Comparison of ENCODE assay signal across 8 cellular contexts in the genomic region with DNA sequence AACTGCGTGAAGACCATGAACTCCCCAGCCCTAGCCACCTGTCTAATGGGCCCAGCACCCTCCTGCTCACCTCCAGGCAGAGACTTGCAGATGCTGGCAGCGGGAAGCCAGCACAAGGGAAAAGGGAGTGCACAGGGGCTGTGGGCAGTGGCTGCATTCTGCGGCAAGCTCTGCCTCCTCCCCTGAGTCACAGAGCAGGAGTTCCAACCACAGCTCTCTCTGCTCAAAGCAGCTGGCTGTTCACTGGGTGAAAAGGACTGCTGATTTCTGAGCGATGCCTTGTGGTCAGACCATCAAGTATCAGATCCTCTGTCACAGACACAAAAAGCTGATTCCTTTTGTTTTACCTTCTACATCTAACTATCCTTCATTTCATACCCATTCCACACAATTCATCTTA. TPM values are rescaled to one million over a fixed set of nuclear protein-coding genes. Genes with fewer than 3 reads are reported as not detected.
A peak's percentile ranks its signal among the peaks of the same experiment; 100 is the strongest.
DNase-seq lines count a peak whose midpoint lies in the region; ATAC-seq and TF ChIP-seq lines count a peak whose summit lies in the region.

No MANE protein-coding gene starts in this region.

- H3K27me3 Mint-ChIP-seq in T-cell: peaks cover 52 to 61% of the 10 kb centered on the region in 2 donors

- peaks cover 11 to 21% (median 19%) of the 10 kb centered on the region in 3 donors for H3K4me1 Mint-ChIP-seq in T-cell

- in situ Hi-C loops in brain microvascular endothelial cell (cut with HindIII; ENCODE audit: low pct_ligation_motif_present, low sequenced_read_pairs): no loop called here

- CTCF ChIA-PET in T-cell (lab: Charles Lee): interaction anchor here (0.6 to 5.2 kb wide), 8 partner anchors 258 to 645 kb away, joined by 3 to 66 read pairs (median 5); no protein-coding TSS in a partner anchor

- H3K27ac ChIP-seq in brain microvascular endothelial cell: no peak overlapping the region

- no peaks in the 10 kb centered on the region for H3K36me3 ChIP-seq in brain microvascular endothelial cell (replicated peaks)

- peak; percentile 50 for DNase-seq in ELR (ENCODE audit: low read depth)
- DNase-seq in GM20000 (ENCODE audit: low spot score): peak; percentile 80
- DNase-seq in brain microvascular endothelial cell: peak; percentile 51
- no peak for DNase-seq in T-cell
- no peak for DNase-seq in iPS-NIHi7 (ENCODE audit: extremely low spot score)
- DNase-seq in cerebellar cortex (ENCODE audit: low spot score): no peak
- DNase-seq in GF-D8 (lab: John Stamatoyannopoulos, UW): no peak

- no peak overlapping the region for H3K4me3 Mint-ChIP-seq in T-cell

- ATAC-seq in HG03378 (IDR thresholded peaks at IDR 0.05; ENCODE audit: unreplicated experiment) (peak; percentile 96), T-cell (replicated peaks in 1 of 4) (no peak)

- H3K27me3 ChIP-seq in brain microvascular endothelial cell (replicated peaks): peaks cover 24% of the 10 kb centered on the region

- H3K4me3 ChIP-seq in brain microvascular endothelial cell (ENCODE audit: low read depth, low read length): no peak overlapping the region

- no peaks in the 10 kb centered on the region for H3K9me3 Mint-ChIP-seq in T-cell

- POLR2A ChIA-PET in T-cell (lab: Charles Lee): interaction anchor here in 1 of 2 donors (0.6 kb wide), 1 partner anchor 463 kb away, joined by 3 read pairs; no protein-coding TSS in a partner anchor

- TF ChIP-seq CTCF in GM20000 (IDR thresholded peaks at IDR 0.05; ENCODE audit: extremely low read depth, missing control alignments): no peak
- no peak for TF ChIP-seq CTCF in brain microvascular endothelial cell (IDR thresholded peaks at IDR 0.05; ENCODE audit: low read depth, low read length, missing control alignments)

- H3K36me3 Mint-ChIP-seq in T-cell: no peaks in the 10 kb centered on the region

- no peak overlapping the region for H3K27ac Mint-ChIP-seq in T-cell

RNA-seq across cellular contexts. Expression of a gene that starts 10.5 kb away (rescaled TPM):
- total RNA-seq in T-cell: not detected

Comparison
In these comparisons a context has a peak if more than half of its experiments do, and no peak if none do; other contexts are left out.
1. DNase-seq: peak in ELR (single experiment), GM20000 (single experiment) and brain microvascular endothelial cell (single experiment); none in T-cell (0 of 34), iPS-NIHi7 (single experiment), cerebellar cortex (single experiment) and GF-D8 (single experiment).